In the genomic region with DNA sequence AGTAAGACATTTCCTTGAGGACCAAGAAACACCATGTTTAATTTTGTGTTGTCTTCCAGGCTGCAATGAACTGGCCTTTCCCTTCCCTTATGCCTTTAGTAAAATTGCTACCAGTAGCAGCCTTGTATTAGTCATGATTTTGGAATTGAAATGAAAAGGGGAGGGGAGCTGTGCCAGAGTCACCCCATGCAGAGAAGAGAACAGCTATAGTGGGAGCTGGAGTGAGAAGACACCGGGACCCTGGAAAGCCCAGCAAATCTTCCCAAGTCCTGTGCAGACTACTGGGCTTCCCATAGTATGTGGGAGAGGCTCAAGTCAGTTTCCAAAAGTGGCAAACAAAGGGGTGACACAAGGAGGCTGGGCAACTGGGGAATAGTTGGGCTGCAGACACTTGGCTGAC, we compare ENCODE assay signal across 20 cellular contexts.
DNase-seq lines count a peak whose midpoint lies in the region; FAIRE-seq and TF ChIP-seq lines count a peak whose summit lies in the region.
"Had no signal": no experiment of that assay in that cellular context is flagged by ENCODE, and none has a peak within 500 bp of the region (broad histone marks: within the 10 kb centered on the region; RNA-seq: fewer than 3 reads in every experiment).

No MANE protein-coding gene starts in this region.

- no peaks in the 10 kb centered on the region for H3K79me2 ChIP-seq in astrocyte (ENCODE audit: insufficient read depth, low read length)

- FAIRE-seq in astrocyte (lab: Jason Lieb, UNC): peak; percentile 64
- FAIRE-seq: GM12878 had no signal

- peak overlapping the region; percentile 54; the same call in 1 of the 2 replicates for H3K27ac Mint-ChIP-seq in HFFc6
- H3K27ac Mint-ChIP-seq in astrocyte (ENCODE audit: unreplicated experiment): no peak overlapping the region
- no peak overlapping the region for H3K27ac Mint-ChIP-seq in activated naive CD4-positive, alpha-beta T cell treated with anti-CD3 and anti-CD28 coated beads, Interleukin-2, amount 10 ng/mL, durations not matched to agents 7 days and 5 days
- H3K27ac Mint-ChIP-seq: brain; CD4-positive, alpha-beta memory T cell; naive B cell; stimulated activated memory B cell treated with anti-CD40 and anti-IgM and Interleukin-4, amounts not matched to agents 10 μg/mL and 1 μg/mL and 100 μg/mL, for 72 hours; T-helper 17 cell had no signal

- H3K27me3 ChIP-seq in astrocyte (ENCODE audit: insufficient read depth, low read length): no peaks in the 10 kb centered on the region
- H3K27me3 ChIP-seq in dorsolateral prefrontal cortex: no peaks in the 10 kb centered on the region
- H3K27me3 ChIP-seq: upper lobe of left lung had no signal

- no peak overlapping the region for H3K9ac ChIP-seq in astrocyte (ENCODE audit: low read length)

- DNase-seq in A172 (ENCODE audit: low spot score) (peak; percentile 49), HFFc6 (peak; percentile 30), astrocyte (ENCODE audit: low read depth) (peak; percentile 23), hepatic stellate cell (ENCODE audit: low spot score) (peak; percentile 40), dorsolateral prefrontal cortex (no peak), Ammon's horn (ENCODE audit: low spot score) (no peak), coronary artery (ENCODE audit: low spot score) (no peak)
- DNase-seq in activated naive CD4-positive, alpha-beta T cell treated with anti-CD3 and anti-CD28 coated beads, Interleukin-2, amount 10 ng/mL, durations not matched to agents 7 days and 5 days: no peak
- DNase-seq: CD4-positive, alpha-beta memory T cell; DND-41; left ventricle myocardium superior; naive B cell; NCI-H1694; SHP77 treated with DMSO at 0.1 percent for 48 hours; T-helper 17 cell; upper lobe of left lung had no signal

- peaks cover 9% of the 10 kb centered on the region for H3K4me1 ChIP-seq in astrocyte (ENCODE audit: insufficient read depth, low read length)

- CTCF ChIA-PET in activated naive CD4-positive, alpha-beta T cell treated with anti-CD3 and anti-CD28 coated beads, Interleukin-2, amount 10 ng/mL, durations not matched to agents 7 days and 5 days (lab: Charles Lee): no interaction called here

- H3K4me1 Mint-ChIP-seq in HFFc6 (ENCODE audit: low read depth): peaks cover 45% of the 10 kb centered on the region
- peaks cover 16% of the 10 kb centered on the region for H3K4me1 Mint-ChIP-seq in astrocyte (ENCODE audit: low read depth, unreplicated experiment)
- no peaks in the 10 kb centered on the region for H3K4me1 Mint-ChIP-seq in activated naive CD4-positive, alpha-beta T cell treated with anti-CD3 and anti-CD28 coated beads, Interleukin-2, amount 10 ng/mL, durations not matched to agents 7 days and 5 days
- H3K4me1 Mint-ChIP-seq: CD4-positive, alpha-beta memory T cell; naive B cell; stimulated activated memory B cell treated with anti-CD40 and anti-IgM and Interleukin-4, amounts not matched to agents 10 μg/mL and 1 μg/mL and 100 μg/mL, for 72 hours; T-helper 17 cell had no signal

- no peaks in the 10 kb centered on the region for H3K27me3 Mint-ChIP-seq in HFFc6 (ENCODE audit: insufficient read depth)
- H3K27me3 Mint-ChIP-seq in astrocyte (ENCODE audit: low read depth, unreplicated experiment): no peaks in the 10 kb centered on the region
- no peaks in the 10 kb centered on the region for H3K27me3 Mint-ChIP-seq in activated naive CD4-positive, alpha-beta T cell treated with anti-CD3 and anti-CD28 coated beads, Interleukin-2, amount 10 ng/mL, durations not matched to agents 7 days and 5 days
- H3K27me3 Mint-ChIP-seq: brain, naive B cell, T-helper 17 cell had no signal

- H3K4me3 ChIP-seq in astrocyte (ENCODE audit: insufficient read depth, low read depth, low read length) (no peak overlapping the region), dorsolateral prefrontal cortex (no peak overlapping the region), coronary artery (no peak overlapping the region)
- H3K4me3 ChIP-seq: GM12878, upper lobe of left lung had no signal

- intact Hi-C loops in dorsolateral prefrontal cortex (cut with DNase I): loop anchor here in 1 of 2 donors (10.0 kb wide), 1 partner anchor 79 kb away; no protein-coding TSS in a partner anchor

- peak overlapping the region; percentile 18; the same call in 1 of the 2 replicates for H3K4me3 Mint-ChIP-seq in HFFc6
- no peak overlapping the region for H3K4me3 Mint-ChIP-seq in astrocyte (ENCODE audit: unreplicated experiment)
- H3K4me3 Mint-ChIP-seq in activated naive CD4-positive, alpha-beta T cell treated with anti-CD3 and anti-CD28 coated beads, Interleukin-2, amount 10 ng/mL, durations not matched to agents 7 days and 5 days: no peak overlapping the region
- H3K4me3 Mint-ChIP-seq: brain; CD4-positive, alpha-beta memory T cell; naive B cell; stimulated activated memory B cell treated with anti-CD40 and anti-IgM and Interleukin-4, amounts not matched to agents 10 μg/mL and 1 μg/mL and 100 μg/mL, for 72 hours; T-helper 17 cell had no signal

- H3K4me2 ChIP-seq in astrocyte (ENCODE audit: low read length): peak overlapping the region; percentile 64

- H2AFZ ChIP-seq in astrocyte (ENCODE audit: low read depth, low read length): no peak overlapping the region

- H3K36me3 Mint-ChIP-seq in HFFc6 (ENCODE audit: low read depth): peaks cover 3% of the 10 kb centered on the region; the same call in 1 of the 2 replicates
- no peaks in the 10 kb centered on the region for H3K36me3 Mint-ChIP-seq in astrocyte (ENCODE audit: low read depth, unreplicated experiment)
- H3K36me3 Mint-ChIP-seq in activated naive CD4-positive, alpha-beta T cell treated with anti-CD3 and anti-CD28 coated beads, Interleukin-2, amount 10 ng/mL, durations not matched to agents 7 days and 5 days: no peaks in the 10 kb centered on the region
- H3K36me3 Mint-ChIP-seq: brain; CD4-positive, alpha-beta memory T cell; stimulated activated memory B cell treated with anti-CD40 and anti-IgM and Interleukin-4, amounts not matched to agents 10 μg/mL and 1 μg/mL and 100 μg/mL, for 72 hours had no signal

- H3K27ac ChIP-seq in astrocyte (ENCODE audit: low read depth, low read length) (no peak overlapping the region), dorsolateral prefrontal cortex (peak overlapping the region in 15 of 59 donors; percentile 0 to 79 (median 17)), coronary artery (peak overlapping the region in 1 of 2 donors; percentile 74)
- H3K27ac ChIP-seq: 22Rv1, upper lobe of left lung had no signal

- TF ChIP-seq CTCF in HFFc6 (IDR thresholded peaks at IDR 0.05) (no peak), astrocyte (IDR thresholded peaks at IDR 0.05; ENCODE audit: insufficient read depth, low read depth, low read length) (no peak), dorsolateral prefrontal cortex (IDR thresholded peaks at IDR 0.05 in 54 of 56, conservative IDR thresholded peaks at IDR 0.05 in 2 of 56; ENCODE audit: low read depth in 1 of 56, partially characterized antibody in 56 of 56) (no peak), coronary artery (IDR thresholded peaks at IDR 0.05) (no peak)

- no peaks in the 10 kb centered on the region for H3K9me3 ChIP-seq in astrocyte (ENCODE audit: insufficient read depth, low read depth, low read length)
- H3K9me3 ChIP-seq: upper lobe of left lung had no signal

- no peaks in the 10 kb centered on the region for H4K20me1 ChIP-seq in astrocyte (ENCODE audit: insufficient read depth, low read length)

- H3K36me3 ChIP-seq in astrocyte (ENCODE audit: insufficient read depth, low read length): no peaks in the 10 kb centered on the region

- H3K9me3 Mint-ChIP-seq in HFFc6 (no peaks in the 10 kb centered on the region), astrocyte (ENCODE audit: unreplicated experiment) (peaks cover 1% of the 10 kb centered on the region)
- no peaks in the 10 kb centered on the region for H3K9me3 Mint-ChIP-seq in activated naive CD4-positive, alpha-beta T cell treated with anti-CD3 and anti-CD28 coated beads, Interleukin-2, amount 10 ng/mL, durations not matched to agents 7 days and 5 days
- H3K9me3 Mint-ChIP-seq: brain; CD4-positive, alpha-beta memory T cell; naive B cell; stimulated activated memory B cell treated with anti-CD40 and anti-IgM and Interleukin-4, amounts not matched to agents 10 μg/mL and 1 μg/mL and 100 μg/mL, for 72 hours had no signal

Comparison
In these comparisons a context has a peak if more than half of its experiments do, and no peak if none do; other contexts are left out.
1. DNase-seq: peak in A172 (single experiment), HFFc6 (single experiment), astrocyte (single experiment) and hepatic stellate cell (single experiment); none in activated naive CD4-positive, alpha-beta T cell treated with anti-CD3 and anti-CD28 coated beads, Interleukin-2, amount 10 ng/mL, durations not matched to agents 7 days and 5 days (single experiment), dorsolateral prefrontal cortex (0 of 10), Ammon's horn (single experiment) and coronary artery (single experiment).